8 cellular contexts compared by ENCODE assay signal in the genomic region with DNA sequence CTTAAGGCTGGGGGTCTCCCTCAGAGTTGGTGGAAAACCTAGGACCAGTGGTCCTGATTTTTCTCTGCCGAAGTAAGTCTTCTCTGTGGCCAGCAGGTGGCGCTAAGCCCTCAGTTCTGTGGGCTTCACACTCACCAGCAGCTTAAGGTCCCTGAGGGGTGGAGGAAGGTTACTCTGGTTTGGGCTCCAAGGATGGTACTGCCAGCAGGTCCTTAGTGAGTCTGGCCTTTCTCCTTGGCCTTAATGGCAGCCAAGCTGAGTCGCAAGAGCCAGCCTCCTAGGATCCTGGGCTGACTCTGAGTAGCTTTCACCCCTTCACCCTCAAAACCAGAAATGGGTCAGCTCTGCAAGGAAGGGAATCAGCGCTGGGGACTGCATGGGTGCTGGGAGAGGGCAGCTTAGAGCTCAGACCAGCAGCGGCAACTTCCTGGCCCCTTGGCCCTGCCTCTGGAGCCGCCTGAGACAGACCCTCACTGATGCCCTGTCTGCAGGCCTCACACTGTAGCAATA. TPM values are rescaled to one million over a fixed set of nuclear protein-coding genes. Genes with fewer than 3 reads are reported as not detected.
DNase-seq lines count a peak whose midpoint lies in the region; ATAC-seq, FAIRE-seq and TF ChIP-seq lines count a peak whose summit lies in the region.

No MANE protein-coding gene starts in this region.

- TF ChIP-seq CTCF in 22Rv1 (IDR thresholded peaks at IDR 0.05) = peak; percentile 90
- TF ChIP-seq CTCF in OCI-LY7 (conservative IDR thresholded peaks at IDR 0.05; ENCODE audit: low read length) = peak; percentile 91
- peak; percentile 92 for TF ChIP-seq CTCF in neural progenitor cell (IDR thresholded peaks at IDR 0.05)

- H2AFZ ChIP-seq in OCI-LY7 (ENCODE audit: low read length) (no peak overlapping the region), neural progenitor cell (replicated peaks) (no peak overlapping the region)

- H3F3A ChIP-seq in neural progenitor cell (ENCODE audit: low read depth) = no peaks in the 10 kb centered on the region

- H3K27ac Mint-ChIP-seq in neural progenitor cell = no peak overlapping the region
- no peak overlapping the region for H3K27ac Mint-ChIP-seq in stimulated activated naive CD8-positive, alpha-beta T cell treated with anti-CD3 and anti-CD28 coated beads, Interleukin-15, amount 100 ng/mL, for 72 hours

- FAIRE-seq in GM18507 (lab: Jason Lieb, UNC) = peak; percentile 61

- POLR2A ChIA-PET in OCI-LY7 (lab: Charles Lee) = interaction anchor here (1.1 kb wide), 1 partner anchor 17 kb away, joined by 3 read pairs; no protein-coding TSS in a partner anchor

- H3K27ac ChIP-seq in 22Rv1 (no peak overlapping the region), OCI-LY7 (ENCODE audit: low read depth, low read length, poor library complexity, severe bottlenecking) (no peak overlapping the region), neural progenitor cell (no peak overlapping the region)

- H3K9me3 ChIP-seq in OCI-LY7 (ENCODE audit: low read length) (peaks cover 1% of the 10 kb centered on the region; the same call in 1 of the 2 replicates), neural progenitor cell (ENCODE audit: low read depth) (no peaks in the 10 kb centered on the region)

- BruUV-seq in OCI-LY7 (replicated peaks; lab: Mats Ljungman, UMichigan) = no TSS peak

- DNase-seq in GM18507 (ENCODE audit: extremely low spot score, insufficient read length, low read depth) = peak; percentile 30
- DNase-seq in HuH-7.5 (ENCODE audit: low spot score) = peak; percentile 50
- peak; percentile 91 for DNase-seq in OCI-LY7 (ENCODE audit: low spot score)
- peak; percentile 78 for DNase-seq in activated T-cell treated with anti-CD3 and anti-CD28 coated beads, Interleukin-2, amount 50 U/mL, for 1 hour
- peak; percentile 74 for DNase-seq in fibroblast of gingiva (ENCODE audit: low read depth)
- peak; percentile 94 for DNase-seq in neural progenitor cell (ENCODE audit: low spot score)
- DNase-seq in stimulated activated naive CD8-positive, alpha-beta T cell treated with anti-CD3 and anti-CD28 coated beads, Interleukin-15, amount 100 ng/mL, for 72 hours = peak; percentile 70 to 72

- no peaks in the 10 kb centered on the region for H3K79me2 ChIP-seq in OCI-LY7 (ENCODE audit: insufficient read depth, low read depth, low read length)
- H3K79me2 ChIP-seq in neural progenitor cell (ENCODE audit: low read depth) = no peaks in the 10 kb centered on the region

- peaks cover 11% of the 10 kb centered on the region for H3K4me1 ChIP-seq in OCI-LY7 (ENCODE audit: insufficient read depth, low read length, poor library complexity, severe bottlenecking)
- peaks cover 6% of the 10 kb centered on the region for H3K4me1 ChIP-seq in neural progenitor cell

- ATAC-seq in stimulated activated naive CD8-positive, alpha-beta T cell treated with anti-CD3 and anti-CD28 coated beads, Interleukin-15, amount 100 ng/mL, for 72 hours = peak; percentile 55

- H4K20me1 ChIP-seq in OCI-LY7 (ENCODE audit: insufficient read depth, low read length) (0 out of 2 replicates have a peak, but pooled peaks cover 5% of the 10 kb centered on the region), neural progenitor cell (ENCODE audit: low read depth) (no peaks in the 10 kb centered on the region)

- H3K4me3 ChIP-seq in OCI-LY7 (ENCODE audit: low read depth, low read length, poor library complexity, severe bottlenecking) (no peak overlapping the region), neural progenitor cell (no peak overlapping the region)

- peaks cover 6% of the 10 kb centered on the region for H3K27me3 Mint-ChIP-seq in neural progenitor cell (ENCODE audit: insufficient read depth, low read depth)
- peaks cover 8% of the 10 kb centered on the region for H3K27me3 Mint-ChIP-seq in stimulated activated naive CD8-positive, alpha-beta T cell treated with anti-CD3 and anti-CD28 coated beads, Interleukin-15, amount 100 ng/mL, for 72 hours

- H3K9me2 ChIP-seq in OCI-LY7 (ENCODE audit: insufficient read depth, low read length) = no peaks in the 10 kb centered on the region

- no peaks in the 10 kb centered on the region for H3K4me1 Mint-ChIP-seq in neural progenitor cell
- H3K4me1 Mint-ChIP-seq in stimulated activated naive CD8-positive, alpha-beta T cell treated with anti-CD3 and anti-CD28 coated beads, Interleukin-15, amount 100 ng/mL, for 72 hours = peaks cover 6% of the 10 kb centered on the region

- H3K9me3 Mint-ChIP-seq in neural progenitor cell = no peaks in the 10 kb centered on the region
- H3K9me3 Mint-ChIP-seq in stimulated activated naive CD8-positive, alpha-beta T cell treated with anti-CD3 and anti-CD28 coated beads, Interleukin-15, amount 100 ng/mL, for 72 hours = no peaks in the 10 kb centered on the region

- H3K36me3 Mint-ChIP-seq in neural progenitor cell = peaks cover 6% of the 10 kb centered on the region

- H3K9ac ChIP-seq in neural progenitor cell = no peak overlapping the region

- H3K4me2 ChIP-seq in OCI-LY7 (ENCODE audit: low read length) (no peak overlapping the region), neural progenitor cell (no peak overlapping the region)

- H3K4me3 Mint-ChIP-seq in neural progenitor cell = no peak overlapping the region
- no peak overlapping the region for H3K4me3 Mint-ChIP-seq in stimulated activated naive CD8-positive, alpha-beta T cell treated with anti-CD3 and anti-CD28 coated beads, Interleukin-15, amount 100 ng/mL, for 72 hours

- CTCF ChIA-PET in OCI-LY7 (lab: Charles Lee; ENCODE audit: unreplicated experiment) = interaction anchor here (0.5 to 3.0 kb wide), 8 partner anchors 20 to 144 kb away, joined by 3 to 14 read pairs (median 4); no protein-coding TSS in a partner anchor

- peaks cover 13% of the 10 kb centered on the region for H3K27me3 ChIP-seq in neural progenitor cell

- peaks cover 4% of the 10 kb centered on the region for H3K36me3 ChIP-seq in OCI-LY7 (ENCODE audit: insufficient read depth, low read length)
- H3K36me3 ChIP-seq in neural progenitor cell = no peaks in the 10 kb centered on the region

- intact Hi-C loops in OCI-LY7 (cut with micrococcal nuclease; ENCODE audit: unreplicated experiment) = loop anchor here (1.0 kb wide), 3 partner anchors 120 to 154 kb away; no protein-coding TSS in a partner anchor

RNA-seq across cellular contexts. Expression of gene KCNJ11, which starts 4.4 kb away (rescaled TPM):
- total RNA-seq in OCI-LY7 (2014; rRNA removed; shearing (Covaris generic)) = 5.1 and 7.0 TPM in 2 replicates
- total RNA-seq in OCI-LY7 (2022) = 7.5 and 8.0 TPM in 2 replicates
- total RNA-seq in neural progenitor cell (ENCODE audit: low replicate concordance) = 1.9 and 5.0 TPM in 2 replicates

RNA-seq across cellular contexts. Expression of gene NCR3LG1, which starts 32.5 kb away (rescaled TPM):
- 6.0 and 7.7 TPM in 2 replicates for total RNA-seq in OCI-LY7 (2014; rRNA removed; shearing (Covaris generic))
- 22.3 and 23.0 TPM in 2 replicates for total RNA-seq in OCI-LY7 (2022)
- 0.39 and 0.74 TPM in 2 replicates for total RNA-seq in neural progenitor cell (ENCODE audit: low replicate concordance)

Comparison
In these comparisons a context has a peak if more than half of its experiments do, and no peak if none do; other contexts are left out.
1. DNase-seq: peak in every context shown above with its lines; median percentile 94 in neural progenitor cell; 91 in OCI-LY7; 78 in activated T-cell treated with anti-CD3 and anti-CD28 coated beads, Interleukin-2, amount 50 U/mL, for 1 hour; 74 in fibroblast of gingiva; 71 in stimulated activated naive CD8-positive, alpha-beta T cell treated with anti-CD3 and anti-CD28 coated beads, Interleukin-15, amount 100 ng/mL, for 72 hours; 50 in HuH-7.5; 30 in GM18507.